8 cellular contexts compared by ENCODE assay signal in genomic region chr1:27556781-27557595, GRCh38. TPM values are rescaled to one million over a fixed set of nuclear protein-coding genes. Genes with fewer than 3 reads are reported as not detected.
DNase-seq lines count a peak whose midpoint lies in the region; ATAC-seq, FAIRE-seq and TF ChIP-seq lines count a peak whose summit lies in the region.

No MANE protein-coding gene starts in this region.

- DNase-seq in NCI-H1436 (lab: John Stamatoyannopoulos, UW): peak; percentile 55
- DNase-seq in NCI-H1436 treated with DMSO at 0.1 percent for 48 hours (lab: John Stamatoyannopoulos, UW): no peak
- peak; percentile 75 for DNase-seq in NCI-H1105 treated with DMSO at 0.1 percent for 48 hours (lab: John Stamatoyannopoulos, UW)
- peak; percentile 46 to 70 (median 58) for DNase-seq in activated CD4-positive, CD25-positive, alpha-beta regulatory T cell (lab: John Stamatoyannopoulos, UW)
- peak in 51 of 61 donors; percentile 23 to 89 (median 57) for DNase-seq in caudate nucleus (lab: John Stamatoyannopoulos, UW)
- peak; percentile 87 for DNase-seq in keratinocyte (ENCODE audit: low read depth, low spot score)
- peak; percentile 61 to 80 (median 62) for DNase-seq in stimulated activated CD4-positive, alpha-beta T cell treated with anti-CD3 and anti-CD28 coated beads, Interleukin-12 subunit alpha, Interleukin-12 subunit beta, amount 100 ng/mL, for 48 hours (ENCODE audit: low read depth in 2 of 3, low spot score in 1 of 3)

- peak overlapping the region; percentile 51 for H3K4me2 ChIP-seq in keratinocyte (ENCODE audit: control insufficient read depth, extremely low read depth, insufficient read depth, low read depth, low read length)

- no peaks in the 10 kb centered on the region for H3K9me3 ChIP-seq in keratinocyte (ENCODE audit: control insufficient read depth, low read depth, low read length)

- peaks cover 2% of the 10 kb centered on the region for H3K9me1 ChIP-seq in keratinocyte (ENCODE audit: control insufficient read depth, extremely low read depth, insufficient read depth, low read length)

- H4K20me1 ChIP-seq in keratinocyte (ENCODE audit: control insufficient read depth, extremely low read depth, insufficient read depth, low read length): peaks cover 2% of the 10 kb centered on the region

- H3K79me2 ChIP-seq in keratinocyte (ENCODE audit: control insufficient read depth, insufficient read depth, low read length): peaks cover 9% of the 10 kb centered on the region

- no peak overlapping the region for H3K4me3 ChIP-seq in keratinocyte (ENCODE audit: control insufficient read depth in 2 of 3, extremely low read depth in 1 of 3, insufficient read depth in 2 of 3, low read depth in 1 of 3, low read length in 3 of 3)

- peak overlapping the region; percentile 57 for H3K9ac ChIP-seq in keratinocyte (ENCODE audit: control insufficient read depth, extremely low read depth, insufficient read depth, low read length)

- FAIRE-seq in keratinocyte (lab: Jason Lieb, UNC): peak; percentile 20

- H2AFZ ChIP-seq in keratinocyte (ENCODE audit: control insufficient read depth, low read length): no peak overlapping the region

- TF ChIP-seq CTCF in keratinocyte (optimal IDR thresholded peaks at IDR 0.05 in 1 of 3, IDR thresholded peaks at IDR 0.05 in 1 of 3, conservative IDR thresholded peaks at IDR 0.05 in 1 of 3; ENCODE audit: extremely low read depth in 1 of 3, insufficient read depth in 2 of 3, low read length in 3 of 3): peak in 2 of 3 experiments; percentile 79 to 90

- peaks cover 4 to 10% of the 10 kb centered on the region in 2 experiments for H3K36me3 ChIP-seq in keratinocyte (ENCODE audit: control insufficient read depth in 2 of 2, extremely low read depth in 1 of 2, insufficient read depth in 2 of 2, low read length in 2 of 2)

- H3K4me1 ChIP-seq in keratinocyte (ENCODE audit: control insufficient read depth, extremely low read depth, insufficient read depth, low read length): peaks cover 39% of the 10 kb centered on the region

- peak overlapping the region; percentile 63 for H3K27ac ChIP-seq in caudate nucleus (ENCODE audit: low read depth, low read length)
- peak overlapping the region; percentile 85 for H3K27ac ChIP-seq in keratinocyte (ENCODE audit: control insufficient read depth, insufficient read depth, low read length)

- H3K27me3 ChIP-seq in keratinocyte (ENCODE audit: control insufficient read depth, extremely low read depth, insufficient read depth, low read length): no peaks in the 10 kb centered on the region

- no peak for ATAC-seq in HG03139 (IDR thresholded peaks at IDR 0.05; ENCODE audit: unreplicated experiment)

- dilution Hi-C loops in keratinocyte (cut with MboI; ENCODE audit: extremely low pct_ligation_motif_present, low sequenced_read_pairs): no loop called here

RNA-seq across cellular contexts. Expression of gene AHDC1, which starts 47.0 kb away (rescaled TPM):
- polyA plus RNA-seq in keratinocyte: 3.9 to 4.2 TPM (median 4.1 TPM) in 3 replicates
- 7.2 TPM for polyA plus RNA-seq in keratinocyte (2011; ENCODE audit: low read depth)
- 3.6 and 5.3 TPM in 2 replicates for polyA plus RNA-seq in keratinocyte (2011; cell fraction: cytosol; rRNA removed)
- 24.5 and 32.9 TPM in 2 replicates for polyA plus RNA-seq in keratinocyte (2011; cell fraction: nucleus; rRNA removed)
- 13.6 and 18.7 TPM in 2 replicates for polyA plus RNA-seq in keratinocyte (2012; ENCODE audit: low replicate concordance)
- polyA minus RNA-seq in keratinocyte: 7.9 to 15.7 TPM (median 10.4 TPM) in 3 replicates
- 8.8 TPM for polyA minus RNA-seq in keratinocyte (2011; cell fraction: cytosol; rRNA and poly(A)+ RNA removed)
- 19.1 and 26.2 TPM in 2 replicates for polyA minus RNA-seq in keratinocyte (2011; cell fraction: nucleus; rRNA and poly(A)+ RNA removed)
